18 cellular contexts compared by ENCODE assay signal in the genomic region with DNA sequence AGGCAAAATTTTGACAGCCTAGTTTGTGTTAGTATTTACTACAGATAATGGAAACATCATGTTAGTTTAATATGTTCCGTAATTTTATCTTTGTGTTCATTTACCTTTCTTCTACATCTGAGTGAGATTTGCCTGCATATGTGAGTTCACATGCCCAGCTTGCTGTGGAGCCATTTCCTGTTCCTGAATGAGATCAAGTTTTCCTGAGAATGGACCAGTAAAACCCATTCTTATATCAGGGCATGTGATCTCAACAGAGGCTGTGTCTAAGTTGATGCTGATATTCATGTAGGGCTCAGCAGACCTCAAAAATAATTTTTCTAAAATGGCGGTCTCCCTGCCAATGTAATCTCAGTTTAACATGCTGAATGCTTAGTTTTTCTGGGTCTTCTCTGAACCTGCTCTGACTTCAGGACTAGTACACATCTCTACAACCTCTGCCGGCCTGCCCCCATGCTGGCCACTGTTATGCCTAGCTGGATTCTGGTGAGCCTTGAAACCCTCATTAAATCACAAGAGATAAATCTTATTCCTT. TPM values are rescaled to one million over a fixed set of nuclear protein-coding genes. Genes with fewer than 3 reads are reported as not detected.
DNase-seq lines count a peak whose midpoint lies in the region; ATAC-seq and TF ChIP-seq lines count a peak whose summit lies in the region.
"Had no signal": no experiment of that assay in that cellular context is flagged by ENCODE, and none has a peak within 500 bp of the region (broad histone marks: within the 10 kb centered on the region; RNA-seq: fewer than 3 reads in every experiment).

No MANE protein-coding gene starts in this region.

- CTCF ChIA-PET in CD8-positive, alpha-beta T cell (lab: Charles Lee) = interaction anchor here (0.7 to 1.2 kb wide), 2 partner anchors 102 to 158 kb away, joined by 3 read pairs; no protein-coding TSS in a partner anchor

- H3K4me1 Mint-ChIP-seq in dendritic cell treated with granulocyte-macrophage colony-stimulating factor and Interleukin-4, amounts not matched to agents 40 ng/mL and 50 ng/mL, for 4 days (ENCODE audit: low read depth) = peaks cover 56% of the 10 kb centered on the region
- no peaks in the 10 kb centered on the region for H3K4me1 Mint-ChIP-seq in CD8-positive, alpha-beta T cell (ENCODE audit: low read depth)

- no peaks in the 10 kb centered on the region for H3K27me3 ChIP-seq in Karpas-422 (ENCODE audit: low read length)
- no peaks in the 10 kb centered on the region for H3K27me3 ChIP-seq in CD8-positive, alpha-beta T cell (ENCODE audit: insufficient read depth, low read length)
- H3K27me3 ChIP-seq: cardiac muscle cell, ovary had no signal

- H3K4me2 ChIP-seq in Karpas-422 (ENCODE audit: low read depth, low read length, poor library complexity, severe bottlenecking) = peak overlapping the region; percentile 72

- H3K4me3 ChIP-seq in GM12865 (ENCODE audit: low read depth, low read length) = peak overlapping the region; percentile 41
- H3K4me3 ChIP-seq in Karpas-422 (ENCODE audit: low read length) = peak overlapping the region; percentile 39; the same call in 1 of the 2 replicates
- no peak overlapping the region for H3K4me3 ChIP-seq in CD8-positive, alpha-beta T cell (ENCODE audit: low read depth, low read length)
- H3K4me3 ChIP-seq: cardiac muscle cell, ovary had no signal

- no peaks in the 10 kb centered on the region for H4K20me1 ChIP-seq in Karpas-422 (ENCODE audit: insufficient read depth, low read depth, low read length)

- peak overlapping the region; percentile 73 for H3K27ac Mint-ChIP-seq in dendritic cell treated with granulocyte-macrophage colony-stimulating factor and Interleukin-4, amounts not matched to agents 40 ng/mL and 50 ng/mL, for 4 days
- H3K27ac Mint-ChIP-seq in CD8-positive, alpha-beta T cell = no peak overlapping the region
- H3K27ac Mint-ChIP-seq: activated naive CD8-positive, alpha-beta T cell treated with anti-CD3 and anti-CD28 coated beads, Interleukin-2, amount 10 ng/mL, durations not matched to agents 7 days and 5 days had no signal

- ATAC-seq in GM18870 (IDR thresholded peaks at IDR 0.05; ENCODE audit: unreplicated experiment) (no peak), HG03354 (IDR thresholded peaks at IDR 0.05; ENCODE audit: poor library complexity, severe bottlenecking, unreplicated experiment) (no peak)
- no peak for ATAC-seq in CD8-positive, alpha-beta T cell
- ATAC-seq: left lobe of liver had no signal

- H3K36me3 Mint-ChIP-seq in dendritic cell treated with granulocyte-macrophage colony-stimulating factor and Interleukin-4, amounts not matched to agents 40 ng/mL and 50 ng/mL, for 4 days (ENCODE audit: low read depth) = no peaks in the 10 kb centered on the region
- no peaks in the 10 kb centered on the region for H3K36me3 Mint-ChIP-seq in CD8-positive, alpha-beta T cell

- peak overlapping the region; percentile 91 for H2AFZ ChIP-seq in Karpas-422 (ENCODE audit: low read length)

- no peaks in the 10 kb centered on the region for H3K9me3 ChIP-seq in Karpas-422 (ENCODE audit: low read length)
- H3K9me3 ChIP-seq in CD8-positive, alpha-beta T cell (ENCODE audit: low read length) = no peaks in the 10 kb centered on the region
- H3K9me3 ChIP-seq: ovary had no signal

- no peak for DNase-seq in GM12865 (ENCODE audit: low read depth)
- DNase-seq in Karpas-422 = peak; percentile 55
- DNase-seq in pulmonary artery endothelial cell (ENCODE audit: low read depth, low spot score) = peak; percentile 22
- DNase-seq in CD8-positive, alpha-beta T cell = no peak
- DNase-seq: activated naive CD8-positive, alpha-beta T cell treated with anti-CD3 and anti-CD28 coated beads, Interleukin-2, amount 10 ng/mL, durations not matched to agents 7 days and 5 days; effector memory CD4-positive, alpha-beta T cell; foreskin melanocyte; NCI-H1436 treated with DMSO at 0.1 percent for 48 hours; NCI-H226; ovary; Right ventricle myocardium superior had no signal

- no peak for TF ChIP-seq CTCF in GM12865 (IDR thresholded peaks at IDR 0.05; ENCODE audit: insufficient read depth, low read depth, low read length, missing control alignments)
- TF ChIP-seq CTCF in CD8-positive, alpha-beta T cell (IDR thresholded peaks at IDR 0.05) = no peak

- no peak overlapping the region for H3K9ac ChIP-seq in Karpas-422 (ENCODE audit: low read length)

- H3K27me3 Mint-ChIP-seq in dendritic cell treated with granulocyte-macrophage colony-stimulating factor and Interleukin-4, amounts not matched to agents 40 ng/mL and 50 ng/mL, for 4 days = no peaks in the 10 kb centered on the region
- peaks cover 15% of the 10 kb centered on the region for H3K27me3 Mint-ChIP-seq in CD8-positive, alpha-beta T cell (ENCODE audit: low read depth)

- no peaks in the 10 kb centered on the region for H3K9me3 Mint-ChIP-seq in dendritic cell treated with granulocyte-macrophage colony-stimulating factor and Interleukin-4, amounts not matched to agents 40 ng/mL and 50 ng/mL, for 4 days
- H3K9me3 Mint-ChIP-seq in CD8-positive, alpha-beta T cell = no peaks in the 10 kb centered on the region
- H3K9me3 Mint-ChIP-seq: activated naive CD8-positive, alpha-beta T cell treated with anti-CD3 and anti-CD28 coated beads, Interleukin-2, amount 10 ng/mL, durations not matched to agents 7 days and 5 days had no signal

- H3K9me2 ChIP-seq in Karpas-422 (replicated peaks; ENCODE audit: insufficient read depth, low read length) = no peaks in the 10 kb centered on the region; the same call in 1 of the 2 replicates

- H3K4me1 ChIP-seq in Karpas-422 (ENCODE audit: low read length) = peaks cover 33% of the 10 kb centered on the region
- H3K4me1 ChIP-seq in CD8-positive, alpha-beta T cell (ENCODE audit: insufficient read depth, low read length) = no peaks in the 10 kb centered on the region

- POLR2A ChIA-PET in CD8-positive, alpha-beta T cell (lab: Charles Lee) = interaction anchor here (0.6 kb wide), 1 partner anchor 116 kb away, joined by 3 read pairs; no protein-coding TSS in a partner anchor

- intact Hi-C loops in dendritic cell treated with granulocyte-macrophage colony-stimulating factor and Interleukin-4, amounts not matched to agents 40 ng/mL and 50 ng/mL, for 4 days (cut with micrococcal nuclease) = loop anchor here (5.0 kb wide), 1 partner anchor 54 kb away; the partner anchor contains the start of gene IL1B
- intact Hi-C loops in CD8-positive, alpha-beta T cell (cut with DNase I, micrococcal nuclease) = no loop called here

- H3K36me3 ChIP-seq in Karpas-422 (ENCODE audit: insufficient read depth, low read length) = no peaks in the 10 kb centered on the region
- no peaks in the 10 kb centered on the region for H3K36me3 ChIP-seq in CD8-positive, alpha-beta T cell (ENCODE audit: insufficient read depth, low read length)
- H3K36me3 ChIP-seq: cardiac muscle cell, ovary had no signal

- peak overlapping the region; percentile 83 for H3K27ac ChIP-seq in Karpas-422 (ENCODE audit: low read length)
- H3K27ac ChIP-seq in CD8-positive, alpha-beta T cell (ENCODE audit: low read depth, low read length) = no peak overlapping the region
- H3K27ac ChIP-seq: cardiac muscle cell, ovary had no signal

- no peaks in the 10 kb centered on the region for H3K79me2 ChIP-seq in Karpas-422 (ENCODE audit: low read length)

- no peak overlapping the region for H3K4me3 Mint-ChIP-seq in dendritic cell treated with granulocyte-macrophage colony-stimulating factor and Interleukin-4, amounts not matched to agents 40 ng/mL and 50 ng/mL, for 4 days
- no peak overlapping the region for H3K4me3 Mint-ChIP-seq in CD8-positive, alpha-beta T cell
- H3K4me3 Mint-ChIP-seq: activated naive CD8-positive, alpha-beta T cell treated with anti-CD3 and anti-CD28 coated beads, Interleukin-2, amount 10 ng/mL, durations not matched to agents 7 days and 5 days had no signal

RNA-seq across cellular contexts. Expression of gene IL1A, which starts 1.0 kb away (rescaled TPM):
- total RNA-seq in Karpas-422 (2014; rRNA removed; shearing (Covaris generic); ENCODE audit: low replicate concordance) = 0.15 TPM in 1 of 2 replicates, not detected in the other
- 0.60 and 0.73 TPM in 2 replicates for total RNA-seq in pulmonary artery endothelial cell
- not detected for total RNA-seq in CD8-positive, alpha-beta T cell
- total RNA-seq: activated naive CD8-positive, alpha-beta T cell treated with anti-CD3 and anti-CD28 coated beads, Interleukin-2, amount 10 ng/mL, durations not matched to agents 7 days and 5 days; cardiac muscle cell; left lobe of liver; LHCN-M2; Right ventricle myocardium superior; temporal lobe had no signal

RNA-seq across cellular contexts. Expression of gene CKAP2L, which starts 18.8 kb away (rescaled TPM):
- 8.9 and 17.0 TPM in 2 replicates for total RNA-seq in Karpas-422 (2014; rRNA removed; shearing (Covaris generic); ENCODE audit: low replicate concordance)
- total RNA-seq in pulmonary artery endothelial cell = 4.9 and 10.3 TPM in 2 replicates
- under 1 TPM; 0.50 to 0.57 TPM for total RNA-seq in CD8-positive, alpha-beta T cell

RNA-seq across cellular contexts. Expression of gene IL1B, which starts 53.3 kb away (rescaled TPM):
- not detected in 2 replicates for total RNA-seq in Karpas-422 (2014; rRNA removed; shearing (Covaris generic); ENCODE audit: low replicate concordance)
- total RNA-seq in pulmonary artery endothelial cell = 0.46 TPM in 1 of 2 replicates, not detected in the other
- total RNA-seq in CD8-positive, alpha-beta T cell = under 1 TPM in 1 of 2 experiments, not detected in 1; 0.81 TPM
- total RNA-seq: cardiac muscle cell, left lobe of liver had no signal

Comparison
In these comparisons a context has a peak if more than half of its experiments do, and no peak if none do; other contexts are left out.
1. DNase-seq: peak in Karpas-422 (single experiment) and pulmonary artery endothelial cell (single experiment); none in GM12865 (single experiment) and CD8-positive, alpha-beta T cell (0 of 7).